9 cellular contexts compared by ENCODE assay signal in the genomic region with DNA sequence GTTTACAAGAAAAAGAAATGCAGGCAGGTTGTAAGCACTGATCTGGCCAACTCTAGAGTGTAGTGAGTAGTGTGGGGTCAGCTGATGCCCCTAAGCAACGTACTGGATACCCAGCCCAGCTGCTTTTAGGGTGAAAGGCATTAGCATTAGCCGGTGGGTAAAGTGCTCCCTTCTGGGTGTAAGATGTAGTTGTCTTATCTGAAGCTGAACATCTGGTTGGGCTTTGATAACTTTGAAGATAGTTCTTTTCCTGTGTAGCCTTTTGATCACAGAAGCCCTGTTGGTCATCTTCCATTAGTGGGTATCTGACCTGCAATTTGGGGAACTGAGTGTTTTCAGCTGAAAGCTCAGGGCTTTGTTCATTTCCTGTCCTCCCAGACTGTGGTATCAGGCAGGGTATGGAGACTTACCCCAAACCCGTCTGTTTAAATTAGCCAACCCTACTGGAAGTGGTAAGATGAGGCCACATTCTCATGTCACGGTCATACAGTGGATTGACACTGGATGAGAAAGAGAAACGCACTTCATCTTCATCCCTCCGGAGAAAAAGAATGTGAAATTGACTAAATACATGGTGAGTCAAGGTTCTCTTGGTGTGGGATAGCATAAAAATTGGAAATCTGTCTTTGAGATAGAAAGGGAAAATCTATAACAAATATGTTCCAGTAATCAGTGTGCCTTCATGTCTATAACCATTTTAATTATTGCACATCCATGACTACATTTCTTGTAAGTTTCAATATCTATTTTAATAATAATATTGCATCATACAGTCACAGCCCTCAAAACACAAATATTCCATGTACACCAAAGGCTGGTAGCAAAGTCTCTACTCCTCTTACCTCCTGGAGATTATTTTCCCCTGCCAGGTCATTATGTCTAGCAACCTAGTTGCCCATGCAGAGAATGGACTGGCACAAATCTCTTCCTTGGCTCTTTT. TPM values are rescaled to one million over a fixed set of nuclear protein-coding genes. Genes with fewer than 3 reads are reported as not detected.
DNase-seq lines count a peak whose midpoint lies in the region; ATAC-seq, FAIRE-seq and TF ChIP-seq lines count a peak whose summit lies in the region.
"Had no signal": no experiment of that assay in that cellular context is flagged by ENCODE, and none has a peak within 500 bp of the region (broad histone marks: within the 10 kb centered on the region; RNA-seq: fewer than 3 reads in every experiment).

No MANE protein-coding gene starts in this region.

- TF ChIP-seq EP300 in GM12878 (IDR thresholded peaks at IDR 0.05; ENCODE audit: borderline replicate concordance in 1 of 2, control insufficient read depth in 1 of 2, low read depth in 2 of 2, low read length in 2 of 2) (peak; percentile 78 to 86), tibial nerve (IDR thresholded peaks at IDR 0.05) (no peak), sigmoid colon (IDR thresholded peaks at IDR 0.05) (no peak)

- peak overlapping the region; percentile 99 for H3K9ac ChIP-seq in GM12878 (ENCODE audit: control insufficient read depth, insufficient read depth, low read length)

- peak overlapping the region; percentile 98 for H3K4me2 ChIP-seq in GM12878 (ENCODE audit: control insufficient read depth, insufficient read depth)

- intact Hi-C loops in GM12878 (cut with micrococcal nuclease; ENCODE audit: unreplicated experiment), result loop anchor here (1.0 to 2.0 kb wide), 3 partner anchors 22 to 149 kb away; partner anchors contain the start of gene N4BP2
- intact Hi-C loops in breast epithelium (cut with DNase I; ENCODE audit: low total_unique reads), result no loop called here
- intact Hi-C loops in sigmoid colon (cut with DNase I), result no loop called here

- in situ Hi-C loops in GM12878 (cut with MboI), result loop anchor here (10.0 kb wide), 1 partner anchor 571 kb away; the partner anchor contains the start of gene SMIM14

- peak; percentile 96 for DNase-seq in GM12878 (ENCODE audit: low read depth, low spot score)
- no peak for DNase-seq in tibial nerve (ENCODE audit: low spot score in 2 of 2)
- no peak for DNase-seq in foreskin melanocyte
- DNase-seq in breast epithelium (ENCODE audit: low spot score in 2 of 2), result no peak
- DNase-seq in sigmoid colon, result no peak

- peak overlapping the region; percentile 96 for H3K27ac ChIP-seq in KOPT-K1 (ENCODE audit: low read depth, low read length, poor library complexity, severe bottlenecking)
- peak overlapping the region; percentile 92 for H3K27ac ChIP-seq in GM12878 (ENCODE audit: control insufficient read depth, insufficient read depth)
- peak overlapping the region in 3 of 4 donors; percentile 36 to 51 (median 49) for H3K27ac ChIP-seq in tibial nerve
- peak overlapping the region in 1 of 2 donors; percentile 60 for H3K27ac ChIP-seq in breast epithelium
- H3K27ac ChIP-seq in sigmoid colon, result peak overlapping the region in 1 of 4 donors; percentile 18

- H4K20me1 ChIP-seq in GM12878 (ENCODE audit: control insufficient read depth, insufficient read depth), result no peaks in the 10 kb centered on the region; the same call in 1 of the 2 replicates

- H3K4me3 ChIP-seq in GM12878 (peak overlapping the region; percentile 72), tibial nerve (no peak overlapping the region), breast epithelium (no peak overlapping the region), sigmoid colon (no peak overlapping the region)

- TF ChIP-seq POLR2A in GM12878 (IDR thresholded peaks at IDR 0.05; ENCODE audit: low read depth, low read length) (peak; percentile 57), tibial nerve (IDR thresholded peaks at IDR 0.05) (no peak), breast epithelium (IDR thresholded peaks at IDR 0.05) (no peak), sigmoid colon (IDR thresholded peaks at IDR 0.05) (no peak)

- TF ChIP-seq RAD21 in GM12878 (IDR thresholded peaks at IDR 0.05; ENCODE audit: insufficient read depth, low read depth, low read length), result 0 out of 2 replicates have a peak, but pooled peaks have one; percentile 1

- H3K9me3 ChIP-seq in KOPT-K1 (ENCODE audit: insufficient read depth, low read length, poor library complexity, severe bottlenecking) (no peaks in the 10 kb centered on the region), GM12878 (replicated peaks; ENCODE audit: control insufficient read depth, insufficient read depth, low read length) (no peaks in the 10 kb centered on the region), tibial nerve (no peaks in the 10 kb centered on the region), breast epithelium (no peaks in the 10 kb centered on the region), sigmoid colon (no peaks in the 10 kb centered on the region)

- CTCF ChIA-PET in GM12878 (lab: Yijun Ruan, JAX), result interaction anchor here (0.8 to 5.7 kb wide), 11 partner anchors 9 to 103 kb away, joined by 3 to 53 read pairs (median 4); partner anchors contain the start of gene RHOH

- 1% methylated on average over 6 of the region's 6 CpGs for WGBS in GM12878 (ENCODE audit: insufficient coverage, insufficient replicate concordance, low lambda C conversion rate, missing lambda C conversion rate)
- WGBS in tibial nerve, 2 donors, result 67 to 77% methylated on average over 6 of the region's 6 CpGs
- whole genome bisulfite sequencing in sigmoid colon, 2 donors, result 47 to 74% methylated on average over 6 of the region's 6 CpGs

- H3K4me1 ChIP-seq in GM12878 (ENCODE audit: control insufficient read depth, insufficient read depth, low read length), result peaks cover 22% of the 10 kb centered on the region
- no peaks in the 10 kb centered on the region for H3K4me1 ChIP-seq in tibial nerve
- no peaks in the 10 kb centered on the region for H3K4me1 ChIP-seq in breast epithelium
- H3K4me1 ChIP-seq in sigmoid colon, result no peaks in the 10 kb centered on the region

- BruUV-seq in GM12878 (replicated peaks; lab: Mats Ljungman, UMichigan), result TSS peak; percentile 16

- H3K36me3 ChIP-seq in KOPT-K1 (ENCODE audit: insufficient read depth, low read length), result peaks cover 56% of the 10 kb centered on the region
- peaks cover 0 to 1% of the 10 kb centered on the region in 2 experiments; a peak in 1 of 4 replicates for H3K36me3 ChIP-seq in GM12878 (ENCODE audit: control insufficient read depth in 2 of 2, insufficient read depth in 2 of 2, low read length in 1 of 2)
- H3K36me3 ChIP-seq in tibial nerve, result no peaks in the 10 kb centered on the region
- H3K36me3 ChIP-seq in breast epithelium, result no peaks in the 10 kb centered on the region
- no peaks in the 10 kb centered on the region for H3K36me3 ChIP-seq in sigmoid colon

- peaks cover 97% of the 10 kb centered on the region for H3K79me2 ChIP-seq in GM12878 (ENCODE audit: control insufficient read depth, insufficient read depth, low read length)

- H3K27me3 ChIP-seq in GM12878 (replicated peaks in 1 of 2; ENCODE audit: control insufficient read depth in 2 of 2, insufficient read depth in 2 of 2, low read length in 1 of 2) (no peaks in the 10 kb centered on the region), tibial nerve (no peaks in the 10 kb centered on the region), breast epithelium (no peaks in the 10 kb centered on the region), sigmoid colon (no peaks in the 10 kb centered on the region)

- H2AFZ ChIP-seq in GM12878 (ENCODE audit: control insufficient read depth, low read depth, low read length), result no peak overlapping the region

- peak; percentile 97 for FAIRE-seq in GM12878 (lab: Jason Lieb, UNC)

- POLR2A ChIA-PET in GM12878 (lab: Charles Lee), result interaction anchor here (0.6 to 14.4 kb wide), 12 partner anchors 11 to 585 kb away, joined by 3 to 214 read pairs (median 6); partner anchors contain the start of gene RHOH

- SMC1A ChIA-PET in GM12878 (lab: Charles Lee; ENCODE audit: uncharacterized antibody, unreplicated experiment), result interaction anchor here (0.6 to 15.0 kb wide), 17 partner anchors 13 to 147 kb away, joined by 3 to 336 read pairs (median 5); partner anchors contain the start of gene RHOH

- peak; percentile 65 for ATAC-seq in GM18502 (IDR thresholded peaks at IDR 0.05; ENCODE audit: poor library complexity, unreplicated experiment)
- peak; percentile 50 for ATAC-seq in GM21619 (IDR thresholded peaks at IDR 0.05; ENCODE audit: unreplicated experiment)
- ATAC-seq in GM12878, result peak; percentile 57

- TF ChIP-seq CTCF in GM12878 (IDR thresholded peaks at IDR 0.05 in 2 of 3, conservative IDR thresholded peaks at IDR 0.05 in 1 of 3; ENCODE audit: control insufficient read depth in 2 of 3, extremely low read depth in 1 of 3, insufficient read depth in 1 of 3, low read depth in 3 of 3, low read length in 3 of 3) (no peak), tibial nerve (IDR thresholded peaks at IDR 0.05) (no peak), breast epithelium (IDR thresholded peaks at IDR 0.05) (no peak), sigmoid colon (IDR thresholded peaks at IDR 0.05) (no peak)

- RAD21 ChIA-PET in GM12878 (lab: Charles Lee; ENCODE audit: unreplicated experiment), result interaction anchor here (1.0 to 12.9 kb wide), 11 partner anchors 12 to 150 kb away, joined by 3 to 179 read pairs (median 5); partner anchors contain the start of genes N4BP2 and RHOH

TF ChIP-seq in GM12878, 131 proteins besides CTCF, POLR2A, EP300 and RAD21 (continues in another document):
- TF ChIP-seq MYC (IDR thresholded peaks at IDR 0.05; ENCODE audit: insufficient read depth, insufficient read length, insufficient replicate concordance, low read length, severe bottlenecking), result no peak
- peak; percentile 73 for TF ChIP-seq LARP7 (IDR thresholded peaks at IDR 0.05)
- TF ChIP-seq ZNF274 (IDR thresholded peaks at IDR 0.05; ENCODE audit: insufficient read depth, insufficient read length), result no peak
- TF ChIP-seq RB1 (IDR thresholded peaks at IDR 0.05; ENCODE audit: borderline replicate concordance), result 0 out of 2 replicates have a peak, but pooled peaks have one; percentile 44

RNA-seq across cellular contexts. Expression of gene RHOH, which starts 8.7 kb away (rescaled TPM):
- 89.6 and 93.8 TPM in 2 replicates for total RNA-seq in GM12878 (2013; cell fraction: nucleolus; rRNA removed)
- 47.2 and 49.3 TPM in 2 replicates for total RNA-seq in GM12878 (2014; rRNA removed)
- 46.5 and 48.1 TPM in 2 replicates for total RNA-seq in GM12878 (2014; rRNA removed; fragmentation: Illumina TruSeq; extraction: Trizol)
- 64.5 and 65.7 TPM in 2 replicates for total RNA-seq in GM12878 (2021)
- polyA plus RNA-seq in GM12878 (2011; ENCODE audit: low read depth), result 44.8 TPM
- 120 and 128 TPM in 2 replicates for polyA plus RNA-seq in GM12878 (2011; rRNA removed)
- 117 and 119 TPM in 2 replicates for polyA plus RNA-seq in GM12878 (2011; cell fraction: cytosol; rRNA removed)
- polyA plus RNA-seq in GM12878 (2011; cell fraction: nucleus; rRNA removed), result 75.7 and 87.1 TPM in 2 replicates
- 56.8 and 82.4 TPM in 2 replicates for polyA plus RNA-seq in GM12878 (2012)
- polyA plus RNA-seq in GM12878 (2014; fragmentation: Illumina TruSeq; extraction: Trizol), result 51.9 and 67.1 TPM in 2 replicates
- polyA plus RNA-seq in GM12878 (2014; fragmentation: Nextera tagmentation; extraction: Ambion mirVana), result 10 to 100 TPM; 48.9 to 78.4 TPM
- 48.4 and 49.5 TPM in 2 replicates for polyA plus RNA-seq in GM12878 (2014; rRNA removed)
- polyA plus RNA-seq in GM12878 (2016; fragmentation: Nextera tagmentation; extraction: Ambion mirVana), result 10 to 100 TPM; 63.8 to 64.4 TPM
- polyA minus RNA-seq in GM12878 (2011; rRNA and poly(A)+ RNA removed), result 176 and 260 TPM in 2 replicates
- polyA minus RNA-seq in GM12878 (2011; cell fraction: cytosol; rRNA and poly(A)+ RNA removed), result 56.8 and 63.4 TPM in 2 replicates
- polyA minus RNA-seq in GM12878 (2011; cell fraction: nucleus; rRNA and poly(A)+ RNA removed), result 91.3 and 105 TPM in 2 replicates
- 1 to 10 TPM in 2 of 4 donors, under 1 TPM in 2; 0.30 to 2.2 (median 1.0) TPM for total RNA-seq in tibial nerve
- total RNA-seq in breast epithelium, result 10 to 100 TPM in 1 of 3 donors, 1 to 10 TPM in 2; 5.0 to 16.4 (median 9.7) TPM
- total RNA-seq in sigmoid colon, result 1 to 10 TPM in 2 of 4 donors, under 1 TPM in 2; 0.49 to 1.4 (median 1.0) TPM
- 10 to 100 TPM in 1 of 3 donors, 1 to 10 TPM in 2; 2.5 to 38.8 (median 4.2) TPM for polyA plus RNA-seq in sigmoid colon
- total RNA-seq: fibroblast of lung had no signal
- polyA plus RNA-seq: fibroblast of lung had no signal
